ENCODE assay signal across 12 cellular contexts in genomic region chr7:1501487-1502270, GRCh38. TPM values are rescaled to one million over a fixed set of nuclear protein-coding genes. Genes with fewer than 3 reads are reported as not detected.
A peak's percentile ranks its signal among the peaks of the same experiment; 100 is the strongest.
DNase-seq lines count a peak whose midpoint lies in the region; ATAC-seq and TF ChIP-seq lines count a peak whose summit lies in the region.
"Had no signal": no experiment of that assay in that cellular context is flagged by ENCODE, and none has a peak within 500 bp of the region (broad histone marks: within the 10 kb centered on the region; RNA-seq: fewer than 3 reads in every experiment).

No MANE protein-coding gene starts in this region.

- no peak overlapping the region for H3K4me2 ChIP-seq in H9 (ENCODE audit: insufficient read depth, insufficient read length, low read length)

- H3K4ac ChIP-seq in H9 (ENCODE audit: low read depth, low read length) = no peak overlapping the region

- peak in 1 of 5 donors; percentile 9 for DNase-seq in CD4-positive, alpha-beta memory T cell
- no peak for DNase-seq in H9
- DNase-seq in activated naive CD8-positive, alpha-beta T cell treated with anti-CD3 and anti-CD28 coated beads, Interleukin-2, amount 10 ng/mL, durations not matched to agents 7 days and 5 days = no peak
- DNase-seq in natural killer cell treated with Interleukin-12 subunit alpha and Interleukin-12 subunit beta and Interleukin-15 and Interleukin-18, amount 100 ng/mL, for 72 hours (ENCODE audit: low spot score) = no peak
- no peak for DNase-seq in stimulated activated CD8-positive, alpha-beta memory T cell treated with anti-CD3 and anti-CD28 coated beads, Interleukin-4, amount 100 ng/mL, for 48 hours
- no peak for DNase-seq in KBM-7
- DNase-seq: GOT3, kidney glomerular epithelial cell, NCI-H2081 treated with DMSO at 0.1 percent for 48 hours had no signal

- H3K79me2 ChIP-seq in H9 (ENCODE audit: insufficient read depth, low read length) = peaks cover 14% of the 10 kb centered on the region; the same call in 1 of the 2 replicates

- H3K56ac ChIP-seq in H9 (ENCODE audit: insufficient read length, low read depth, low read length) = no peak overlapping the region

- peak overlapping the region; percentile 63 to 87 (median 84) for H3K4me3 Mint-ChIP-seq in CD4-positive, alpha-beta memory T cell
- peak overlapping the region; percentile 89 to 97 for H3K4me3 Mint-ChIP-seq in H9
- peak overlapping the region; percentile 82 for H3K4me3 Mint-ChIP-seq in activated naive CD8-positive, alpha-beta T cell treated with anti-CD3 and anti-CD28 coated beads, Interleukin-2, amount 10 ng/mL, durations not matched to agents 7 days and 5 days
- peak overlapping the region; percentile 91 for H3K4me3 Mint-ChIP-seq in natural killer cell treated with Interleukin-12 subunit alpha and Interleukin-12 subunit beta and Interleukin-15 and Interleukin-18, amount 100 ng/mL, for 72 hours

- H3K4me3 ChIP-seq in CD4-positive, alpha-beta memory T cell (ENCODE audit: low read length in 2 of 2) = no peak overlapping the region
- H3K4me3 ChIP-seq: cardiac muscle cell, right atrium auricular region had no signal

- H3K23ac ChIP-seq in H9 (ENCODE audit: insufficient read length, low read depth, low read length) = no peak overlapping the region

- POLR2A ChIA-PET in CD4-positive, alpha-beta memory T cell (lab: Charles Lee; ENCODE audit: partially characterized antibody) = no interaction called here
- POLR2A ChIA-PET in activated naive CD8-positive, alpha-beta T cell treated with anti-CD3 and anti-CD28 coated beads, Interleukin-2, amount 10 ng/mL, durations not matched to agents 7 days and 5 days (lab: Charles Lee) = no interaction called here

- no peak overlapping the region for H4K91ac ChIP-seq in H9 (ENCODE audit: insufficient read length, low read depth, low read length)

- no peak overlapping the region for H2AK5ac ChIP-seq in H9 (ENCODE audit: insufficient read length, low read length)

- H2AFZ ChIP-seq in H9 (ENCODE audit: low read length) = no peak overlapping the region

- WGBS in H9 (ENCODE audit: extremely low coverage, insufficient read length, low lambda C conversion rate) = no CpG with 5 or more reads among the region's 21 CpGs

- H3K27me3 ChIP-seq in CD4-positive, alpha-beta memory T cell (ENCODE audit: insufficient read depth, low read length) = no peaks in the 10 kb centered on the region
- H3K27me3 ChIP-seq in H9 (ENCODE audit: insufficient read depth, low read length) = no peaks in the 10 kb centered on the region
- H3K27me3 ChIP-seq: cardiac muscle cell, right atrium auricular region had no signal

- ATAC-seq in activated naive CD8-positive, alpha-beta T cell treated with anti-CD3 and anti-CD28 coated beads, Interleukin-2, amount 10 ng/mL, durations not matched to agents 7 days and 5 days (ENCODE audit: low read depth) = no peak
- no peak for ATAC-seq in natural killer cell treated with Interleukin-12 subunit alpha and Interleukin-12 subunit beta and Interleukin-15 and Interleukin-18, amount 100 ng/mL, for 72 hours
- ATAC-seq in GM21529 (IDR thresholded peaks at IDR 0.05; ENCODE audit: unreplicated experiment) = no peak

- intact Hi-C loops in CD4-positive, alpha-beta memory T cell (cut with micrococcal nuclease) = no loop called here

- H3K36me3 ChIP-seq in CD4-positive, alpha-beta memory T cell (ENCODE audit: insufficient read depth, low read length) = peaks cover 36% of the 10 kb centered on the region

- H4K8ac ChIP-seq in H9 (replicated peaks; ENCODE audit: insufficient read length, low read depth, low read length) = no peak overlapping the region

- no peak overlapping the region for H2BK15ac ChIP-seq in H9 (ENCODE audit: low read depth, low read length)

- H3K9me3 Mint-ChIP-seq in CD4-positive, alpha-beta memory T cell = peaks cover 0 to 3% (median 0%) of the 10 kb centered on the region in 8 donors
- H3K9me3 Mint-ChIP-seq in H9 = no peaks in the 10 kb centered on the region
- H3K9me3 Mint-ChIP-seq in activated naive CD8-positive, alpha-beta T cell treated with anti-CD3 and anti-CD28 coated beads, Interleukin-2, amount 10 ng/mL, durations not matched to agents 7 days and 5 days = no peaks in the 10 kb centered on the region
- no peaks in the 10 kb centered on the region for H3K9me3 Mint-ChIP-seq in natural killer cell treated with Interleukin-12 subunit alpha and Interleukin-12 subunit beta and Interleukin-15 and Interleukin-18, amount 100 ng/mL, for 72 hours

- H3K79me1 ChIP-seq in H9 (ENCODE audit: insufficient read depth, low read depth, low read length, poor library complexity, severe bottlenecking) = no peaks in the 10 kb centered on the region

- H2BK5ac ChIP-seq in H9 (ENCODE audit: insufficient read length, low read length) = no peak overlapping the region

- in situ Hi-C loops in KBM-7 (cut with MboI; ENCODE audit: low pct_unique_long_range_greater_than_20kb, low sequenced_read_pairs) = no loop called here

- no peak overlapping the region for H2BK120ac ChIP-seq in H9 (ENCODE audit: low read depth, low read length, poor library complexity, severe bottlenecking)

- no peak overlapping the region for H2BK12ac ChIP-seq in H9 (ENCODE audit: insufficient read length, low read depth, low read length)

- no peak overlapping the region for H4K5ac ChIP-seq in H9 (ENCODE audit: insufficient read length, low read depth, low read length)

- no peaks in the 10 kb centered on the region for H3K9me3 ChIP-seq in CD4-positive, alpha-beta memory T cell (ENCODE audit: control insufficient read depth in 1 of 2, low read length in 2 of 2)
- H3K9me3 ChIP-seq in H9 (ENCODE audit: control insufficient read depth, low read depth, low read length) = no peaks in the 10 kb centered on the region
- H3K9me3 ChIP-seq: right atrium auricular region had no signal

- no peak overlapping the region for H3K14ac ChIP-seq in H9 (ENCODE audit: insufficient read depth, low read length)

- H4K20me1 ChIP-seq in H9 (ENCODE audit: control insufficient read depth, insufficient read depth, insufficient read length) = no peaks in the 10 kb centered on the region

- no peak overlapping the region for H2BK20ac ChIP-seq in H9 (ENCODE audit: low read depth, low read length, poor library complexity, severe bottlenecking)

- no peak for TF ChIP-seq CTCF in H9 (conservative IDR thresholded peaks at IDR 0.05)

- CTCF ChIA-PET in CD4-positive, alpha-beta memory T cell (lab: Charles Lee; ENCODE audit: partially characterized antibody) = interaction anchor here (1.8 kb wide), 1 partner anchor 27 kb away, joined by 5 read pairs; no protein-coding TSS in a partner anchor

- no peak overlapping the region for H3K9ac ChIP-seq in H9 (ENCODE audit: extremely low read depth, insufficient read length, low read length)

- no peak overlapping the region for H3T11ph ChIP-seq in H9 (ENCODE audit: low read length)

- H3K27me3 Mint-ChIP-seq in CD4-positive, alpha-beta memory T cell = no peaks in the 10 kb centered on the region
- no peaks in the 10 kb centered on the region for H3K27me3 Mint-ChIP-seq in H9 (ENCODE audit: low read depth)
- no peaks in the 10 kb centered on the region for H3K27me3 Mint-ChIP-seq in activated naive CD8-positive, alpha-beta T cell treated with anti-CD3 and anti-CD28 coated beads, Interleukin-2, amount 10 ng/mL, durations not matched to agents 7 days and 5 days
- H3K27me3 Mint-ChIP-seq in natural killer cell treated with Interleukin-12 subunit alpha and Interleukin-12 subunit beta and Interleukin-15 and Interleukin-18, amount 100 ng/mL, for 72 hours = peaks cover 2 to 4% of the 10 kb centered on the region in 2 donors

- no peak overlapping the region for H3K18ac ChIP-seq in H9 (ENCODE audit: insufficient read length, low read depth, low read length)

- H3K4me1 Mint-ChIP-seq in CD4-positive, alpha-beta memory T cell = peaks cover 18 to 33% (median 27%) of the 10 kb centered on the region in 4 donors
- H3K4me1 Mint-ChIP-seq in H9 = peaks cover 5 to 17% of the 10 kb centered on the region in 2 experiments
- H3K4me1 Mint-ChIP-seq in activated naive CD8-positive, alpha-beta T cell treated with anti-CD3 and anti-CD28 coated beads, Interleukin-2, amount 10 ng/mL, durations not matched to agents 7 days and 5 days = peaks cover 21% of the 10 kb centered on the region
- H3K4me1 Mint-ChIP-seq in natural killer cell treated with Interleukin-12 subunit alpha and Interleukin-12 subunit beta and Interleukin-15 and Interleukin-18, amount 100 ng/mL, for 72 hours (ENCODE audit: low read depth in 2 of 2) = peaks cover 18 to 27% of the 10 kb centered on the region in 2 donors

- H3K36me3 Mint-ChIP-seq in CD4-positive, alpha-beta memory T cell = peaks cover 16 to 41% of the 10 kb centered on the region in 2 donors
- H3K36me3 Mint-ChIP-seq in H9 (ENCODE audit: insufficient read depth in 1 of 3, low read depth in 3 of 3) = peaks cover 32 to 56% (median 47%) of the 10 kb centered on the region in 3 experiments; a peak in 6 of 7 replicates
- peaks cover 6% of the 10 kb centered on the region for H3K36me3 Mint-ChIP-seq in activated naive CD8-positive, alpha-beta T cell treated with anti-CD3 and anti-CD28 coated beads, Interleukin-2, amount 10 ng/mL, durations not matched to agents 7 days and 5 days
- peaks cover 6% of the 10 kb centered on the region for H3K36me3 Mint-ChIP-seq in natural killer cell treated with Interleukin-12 subunit alpha and Interleukin-12 subunit beta and Interleukin-15 and Interleukin-18, amount 100 ng/mL, for 72 hours

- peak overlapping the region in 4 of 7 donors; percentile 61 to 81 (median 75) for H3K27ac Mint-ChIP-seq in CD4-positive, alpha-beta memory T cell
- no peak overlapping the region; a peak in 2 of 7 replicates for H3K27ac Mint-ChIP-seq in H9
- no peak overlapping the region for H3K27ac Mint-ChIP-seq in activated naive CD8-positive, alpha-beta T cell treated with anti-CD3 and anti-CD28 coated beads, Interleukin-2, amount 10 ng/mL, durations not matched to agents 7 days and 5 days
- peak overlapping the region in 1 of 2 donors; percentile 78 for H3K27ac Mint-ChIP-seq in natural killer cell treated with Interleukin-12 subunit alpha and Interleukin-12 subunit beta and Interleukin-15 and Interleukin-18, amount 100 ng/mL, for 72 hours

- H3K23me2 ChIP-seq in H9 (ENCODE audit: insufficient read length, low read depth, low read length, poor library complexity, severe bottlenecking) = peaks cover 10% of the 10 kb centered on the region

- peaks cover 31% of the 10 kb centered on the region for H3K4me1 ChIP-seq in CD4-positive, alpha-beta memory T cell (ENCODE audit: insufficient read depth, low read length)
- no peaks in the 10 kb centered on the region for H3K4me1 ChIP-seq in H9 (ENCODE audit: insufficient read depth, low read length)

- H3K27ac ChIP-seq in CD4-positive, alpha-beta memory T cell (ENCODE audit: low read depth, low read length) = no peak overlapping the region
- H3K27ac ChIP-seq in H9 (ENCODE audit: insufficient read length, low read depth, low read length) = no peak overlapping the region
- H3K27ac ChIP-seq: cardiac muscle cell, right atrium auricular region had no signal

RNA-seq across cellular contexts. Expression of gene INTS1, which starts 2.5 kb away (rescaled TPM):
- 100 to 1,000 TPM; 135 to 137 TPM for total RNA-seq in CD4-positive, alpha-beta memory T cell
- polyA plus RNA-seq in CD4-positive, alpha-beta memory T cell = 10 to 100 TPM in 1 of 2 donors, 1 to 10 TPM in 1; 6.0 to 29.2 TPM
- 133 and 135 TPM in 2 replicates for total RNA-seq in H9 (2021)
- total RNA-seq in activated naive CD8-positive, alpha-beta T cell treated with anti-CD3 and anti-CD28 coated beads, Interleukin-2, amount 10 ng/mL, durations not matched to agents 7 days and 5 days = 100 to 1,000 TPM; 110 to 115 TPM
- total RNA-seq in natural killer cell treated with Interleukin-12 subunit alpha and Interleukin-12 subunit beta and Interleukin-15 and Interleukin-18, amount 100 ng/mL, for 72 hours = 100 to 1,000 TPM in 1 of 2 donors, 10 to 100 TPM in 1; 79.0 to 153 TPM

RNA-seq across cellular contexts. Expression of gene MAFK, which starts 28.8 kb away (rescaled TPM):
- 10 to 100 TPM; 50.1 to 50.3 TPM for total RNA-seq in CD4-positive, alpha-beta memory T cell
- 1 to 10 TPM in 1 of 2 donors, under 1 TPM in 1; 0.32 to 1.0 TPM for polyA plus RNA-seq in CD4-positive, alpha-beta memory T cell
- total RNA-seq in H9 (2021) = 15.6 and 16.3 TPM in 2 replicates
- total RNA-seq in activated naive CD8-positive, alpha-beta T cell treated with anti-CD3 and anti-CD28 coated beads, Interleukin-2, amount 10 ng/mL, durations not matched to agents 7 days and 5 days = 10 to 100 TPM; 33.0 to 34.5 TPM
- total RNA-seq in natural killer cell treated with Interleukin-12 subunit alpha and Interleukin-12 subunit beta and Interleukin-15 and Interleukin-18, amount 100 ng/mL, for 72 hours = 10 to 100 TPM; 43.1 to 60.9 TPM

RNA-seq across cellular contexts. Expression of gene MICALL2, which starts 42.4 kb away (rescaled TPM):
- 1 to 10 TPM; 2.6 to 3.3 TPM for total RNA-seq in CD4-positive, alpha-beta memory T cell
- under 1 TPM in 1 of 2 donors, not detected in 1; 0.44 TPM for polyA plus RNA-seq in CD4-positive, alpha-beta memory T cell
- total RNA-seq in H9 (2021) = 7.1 and 8.4 TPM in 2 replicates
- total RNA-seq in activated naive CD8-positive, alpha-beta T cell treated with anti-CD3 and anti-CD28 coated beads, Interleukin-2, amount 10 ng/mL, durations not matched to agents 7 days and 5 days = 1 to 10 TPM; 2.8 to 3.9 TPM
- total RNA-seq in natural killer cell treated with Interleukin-12 subunit alpha and Interleukin-12 subunit beta and Interleukin-15 and Interleukin-18, amount 100 ng/mL, for 72 hours = 1 to 10 TPM; 2.0 to 2.1 TPM

RNA-seq across cellular contexts. Expression of gene TMEM184A, which starts 54.3 kb away (rescaled TPM):
- not detected for total RNA-seq in CD4-positive, alpha-beta memory T cell
- not detected for polyA plus RNA-seq in CD4-positive, alpha-beta memory T cell
- 1.3 and 1.5 TPM in 2 replicates for total RNA-seq in H9 (2021)
- not detected for total RNA-seq in activated naive CD8-positive, alpha-beta T cell treated with anti-CD3 and anti-CD28 coated beads, Interleukin-2, amount 10 ng/mL, durations not matched to agents 7 days and 5 days
- not detected for total RNA-seq in natural killer cell treated with Interleukin-12 subunit alpha and Interleukin-12 subunit beta and Interleukin-15 and Interleukin-18, amount 100 ng/mL, for 72 hours

Comparison
In these comparisons a context has a peak if more than half of its experiments do, and no peak if none do; other contexts are left out.
1. H3K27ac Mint-ChIP-seq: peak in CD4-positive, alpha-beta memory T cell (4 of 7); none in H9 (0 of 3) and activated naive CD8-positive, alpha-beta T cell treated with anti-CD3 and anti-CD28 coated beads, Interleukin-2, amount 10 ng/mL, durations not matched to agents 7 days and 5 days (single experiment).
2. Peak in every context shown above with its lines, with median percentiles within 50 percentile points of each other: H3K4me3 Mint-ChIP-seq.